Comparison of ENCODE assay signal across 12 cellular contexts in the genomic region with DNA sequence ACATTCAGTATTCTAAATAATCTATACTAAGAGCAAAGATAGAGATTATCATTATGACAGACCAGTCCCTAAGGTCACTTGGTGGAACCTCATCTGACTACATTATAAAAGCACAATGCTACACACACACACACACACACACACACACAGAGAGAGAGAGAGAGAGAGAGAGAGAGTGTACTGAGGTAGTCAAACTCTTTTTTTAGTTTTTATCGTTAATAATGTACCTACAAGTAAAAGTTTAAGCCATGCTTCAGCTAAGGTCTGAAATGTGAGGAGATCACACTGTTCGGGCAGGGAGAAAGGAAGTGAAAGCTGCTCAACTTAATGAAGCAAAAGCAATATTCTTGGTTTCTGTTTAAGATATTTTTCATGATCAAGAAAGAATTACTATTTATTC.
DNase-seq lines count a peak whose midpoint lies in the region; ATAC-seq and TF ChIP-seq lines count a peak whose summit lies in the region.
"Had no signal": no experiment of that assay in that cellular context is flagged by ENCODE, and none has a peak within 500 bp of the region (broad histone marks: within the 10 kb centered on the region; RNA-seq: fewer than 3 reads in every experiment).

No MANE protein-coding gene starts in this region.

- TF ChIP-seq CTCF in brain microvascular endothelial cell (IDR thresholded peaks at IDR 0.05; ENCODE audit: low read depth, low read length, missing control alignments), result no peak

- H2AFZ ChIP-seq in Karpas-422 (ENCODE audit: low read length), result peak overlapping the region; percentile 42; the same call in 1 of the 2 replicates

- ATAC-seq in GM18498 (IDR thresholded peaks at IDR 0.05; ENCODE audit: unreplicated experiment), result peak; percentile 86
- ATAC-seq in GM19397 (IDR thresholded peaks at IDR 0.05; ENCODE audit: unreplicated experiment), result peak; percentile 85
- ATAC-seq in HG02852 (IDR thresholded peaks at IDR 0.05; ENCODE audit: unreplicated experiment), result peak; percentile 85
- ATAC-seq: Panc1 had no signal

- no peak overlapping the region for H3K9ac ChIP-seq in Karpas-422 (ENCODE audit: low read length)

- H3K36me3 ChIP-seq in Karpas-422 (ENCODE audit: insufficient read depth, low read length) (no peaks in the 10 kb centered on the region), brain microvascular endothelial cell (replicated peaks) (no peaks in the 10 kb centered on the region)
- H3K36me3 ChIP-seq: BE2C had no signal

- H3K4me1 ChIP-seq in Karpas-422 (ENCODE audit: low read length), result peaks cover 26% of the 10 kb centered on the region
- H3K4me1 ChIP-seq: BE2C had no signal

- H3K79me2 ChIP-seq in Karpas-422 (ENCODE audit: low read length), result no peaks in the 10 kb centered on the region

- in situ Hi-C loops in brain microvascular endothelial cell (cut with HindIII; ENCODE audit: low pct_ligation_motif_present, low sequenced_read_pairs), result no loop called here

- H3K27ac ChIP-seq in Karpas-422 (ENCODE audit: low read length) (peak overlapping the region; percentile 55), brain microvascular endothelial cell (no peak overlapping the region)

- peak; percentile 52 for DNase-seq in Karpas-422
- DNase-seq in activated T-cell treated with anti-CD3 and anti-CD28 coated beads, Interleukin-2, amount 50 U/mL, for 1 hour, result no peak
- DNase-seq in brain microvascular endothelial cell, result no peak
- DNase-seq in activated T-cell treated with anti-CD3 and anti-CD28 coated beads, Interleukin-2, amount 50 U/mL, for 24 hours, result no peak
- DNase-seq in activated CD8-positive, alpha-beta memory T cell treated with anti-CD3 and anti-CD28 coated beads, Interleukin-2, amount 50 U/mL, for 48 hours, result no peak
- DNase-seq: BE2C, NCI-H1105 had no signal

- no peak overlapping the region for H3K4me3 Mint-ChIP-seq in activated T-cell treated with anti-CD3 and anti-CD28 coated beads, Interleukin-2, amount 50 U/mL, for 24 hours

- no peaks in the 10 kb centered on the region for H3K36me3 Mint-ChIP-seq in activated T-cell treated with anti-CD3 and anti-CD28 coated beads, Interleukin-2, amount 50 U/mL, for 24 hours (ENCODE audit: low read depth)

- H3K27me3 Mint-ChIP-seq in activated T-cell treated with anti-CD3 and anti-CD28 coated beads, Interleukin-2, amount 50 U/mL, for 24 hours, result peaks cover 52% of the 10 kb centered on the region
- H3K27me3 Mint-ChIP-seq: progenitor cell of endocrine pancreas had no signal

- H3K9me3 ChIP-seq in Karpas-422 (ENCODE audit: low read length), result no peaks in the 10 kb centered on the region
- H3K9me3 ChIP-seq: BE2C had no signal

- H3K4me3 ChIP-seq in Karpas-422 (ENCODE audit: low read length), result peak overlapping the region; percentile 0; the same call in 1 of the 2 replicates
- no peak overlapping the region for H3K4me3 ChIP-seq in brain microvascular endothelial cell (ENCODE audit: low read depth, low read length)

- no peaks in the 10 kb centered on the region for H3K9me3 Mint-ChIP-seq in activated T-cell treated with anti-CD3 and anti-CD28 coated beads, Interleukin-2, amount 50 U/mL, for 24 hours

- no peaks in the 10 kb centered on the region for H4K20me1 ChIP-seq in Karpas-422 (ENCODE audit: insufficient read depth, low read depth, low read length)

- H3K4me2 ChIP-seq in Karpas-422 (ENCODE audit: low read depth, low read length, poor library complexity, severe bottlenecking), result peak overlapping the region; percentile 27

- H3K9me2 ChIP-seq in Karpas-422 (replicated peaks; ENCODE audit: insufficient read depth, low read length), result no peaks in the 10 kb centered on the region

- peaks cover 16% of the 10 kb centered on the region for H3K4me1 Mint-ChIP-seq in activated T-cell treated with anti-CD3 and anti-CD28 coated beads, Interleukin-2, amount 50 U/mL, for 24 hours (ENCODE audit: low read depth)

- no peak overlapping the region for H3K27ac Mint-ChIP-seq in activated T-cell treated with anti-CD3 and anti-CD28 coated beads, Interleukin-2, amount 50 U/mL, for 24 hours
- H3K27ac Mint-ChIP-seq: progenitor cell of endocrine pancreas had no signal

- H3K27me3 ChIP-seq in Karpas-422 (ENCODE audit: low read length), result no peaks in the 10 kb centered on the region
- H3K27me3 ChIP-seq in brain microvascular endothelial cell (replicated peaks), result no peaks in the 10 kb centered on the region
- H3K27me3 ChIP-seq: BE2C had no signal
